ENCODE assay signal across 1 cellular context in genomic region chr6:109008951-109009760, GRCh38.
A peak's percentile ranks its signal among the peaks of the same experiment; 100 is the strongest.
TF ChIP-seq lines count a peak whose summit lies in the region.

No MANE protein-coding gene starts in this region.

TF ChIP-seq in HepG2, 621 proteins besides CTCF, POLR2A, EP300 and RAD21 (continued from another document and continues in another):
- TF ChIP-seq ZNF121 (CRISPR knock-in tag; IDR thresholded peaks at IDR 0.05) (peak; percentile 39; the same call in 1 of the 2 replicates), ZNF430 (CRISPR knock-in tag; IDR thresholded peaks at IDR 0.05) (no peak; the same call in 1 of the 2 replicates), NFYC (CRISPR knock-in tag; IDR thresholded peaks at IDR 0.05) (peak; percentile 87), CREBL2 (CRISPR knock-in tag; IDR thresholded peaks at IDR 0.05; ENCODE audit: borderline replicate concordance) (peak; percentile 45; the same call in 1 of the 2 replicates), NKX3-1 (CRISPR knock-in tag; IDR thresholded peaks at IDR 0.05) (no peak), ZNF780A (CRISPR knock-in tag; IDR thresholded peaks at IDR 0.05) (no peak; the same call in 1 of the 2 replicates), AHR (CRISPR knock-in tag; IDR thresholded peaks at IDR 0.05) (peak; percentile 59; the same call in 1 of the 2 replicates), STAT6 (CRISPR knock-in tag; IDR thresholded peaks at IDR 0.05; ENCODE audit: borderline replicate concordance) (no peak), ZNF770 (CRISPR knock-in tag; IDR thresholded peaks at IDR 0.05) (0 out of 2 replicates have a peak, but pooled peaks have one; percentile 33), RELA (CRISPR knock-in tag; IDR thresholded peaks at IDR 0.05) (no peak), RFXAP (CRISPR knock-in tag; IDR thresholded peaks at IDR 0.05; ENCODE audit: borderline replicate concordance) (no peak; the same call in 1 of the 2 replicates), GMEB2 (CRISPR knock-in tag; IDR thresholded peaks at IDR 0.05; ENCODE audit: low read depth) (no peak), NRL (CRISPR knock-in tag; IDR thresholded peaks at IDR 0.05; ENCODE audit: borderline replicate concordance) (0 out of 2 replicates have a peak, but pooled peaks have one; percentile 21), JDP2 (CRISPR knock-in tag; IDR thresholded peaks at IDR 0.05; ENCODE audit: borderline replicate concordance) (no peak), ZBTB40 (IDR thresholded peaks at IDR 0.05) (no peak), ZBTB40 (CRISPR knock-in tag; IDR thresholded peaks at IDR 0.05) (peak; percentile 67; the same call in 1 of the 2 replicates), ERF (CRISPR knock-in tag; IDR thresholded peaks at IDR 0.05) (no peak), GZF1 (CRISPR knock-in tag; IDR thresholded peaks at IDR 0.05) (no peak), KDM4B (CRISPR knock-in tag; IDR thresholded peaks at IDR 0.05) (no peak), TRIM24 (CRISPR knock-in tag; IDR thresholded peaks at IDR 0.05) (no peak), RFX3 (CRISPR knock-in tag; IDR thresholded peaks at IDR 0.05) (no peak), ZNF136 (CRISPR knock-in tag; IDR thresholded peaks at IDR 0.05; ENCODE audit: low read depth) (no peak; the same call in 1 of the 2 replicates), ZMYM4 (CRISPR knock-in tag; IDR thresholded peaks at IDR 0.05) (peak; percentile 72; the same call in 1 of the 2 replicates), ATM (IDR thresholded peaks at IDR 0.05; ENCODE audit: borderline replicate concordance) (no peak), ZNF678 (CRISPR knock-in tag; IDR thresholded peaks at IDR 0.05) (no peak), ZNF354B (CRISPR knock-in tag; IDR thresholded peaks at IDR 0.05) (no peak), TFDP1 (CRISPR knock-in tag; IDR thresholded peaks at IDR 0.05; ENCODE audit: borderline replicate concordance) (peak; percentile 51; the same call in 1 of the 2 replicates), ZFP36L1 (CRISPR knock-in tag; IDR thresholded peaks at IDR 0.05) (no peak; the same call in 1 of the 2 replicates), NAIF1 (CRISPR knock-in tag; IDR thresholded peaks at IDR 0.05; ENCODE audit: borderline replicate concordance) (no peak), FOXO1 (CRISPR knock-in tag; IDR thresholded peaks at IDR 0.05) (peak; percentile 2; the same call in 1 of the 2 replicates), ZNF7 (CRISPR knock-in tag; IDR thresholded peaks at IDR 0.05) (no peak), ZNF777 (CRISPR knock-in tag; IDR thresholded peaks at IDR 0.05) (peak; percentile 84), FOXM1 (CRISPR knock-in tag; IDR thresholded peaks at IDR 0.05) (no peak), CENPT (CRISPR knock-in tag; IDR thresholded peaks at IDR 0.05; ENCODE audit: low read depth) (peak; percentile 89; the same call in 1 of the 2 replicates), TBX2 (CRISPR knock-in tag; IDR thresholded peaks at IDR 0.05; ENCODE audit: borderline replicate concordance) (no peak; the same call in 1 of the 2 replicates), KLF12 (CRISPR knock-in tag; IDR thresholded peaks at IDR 0.05; ENCODE audit: borderline replicate concordance) (peak; percentile 71; the same call in 1 of the 2 replicates), SOX6 (IDR thresholded peaks at IDR 0.05) (no peak), SOX6 (CRISPR knock-in tag; IDR thresholded peaks at IDR 0.05) (0 out of 2 replicates have a peak, but pooled peaks have one; percentile 7), EHMT2 (IDR thresholded peaks at IDR 0.05; ENCODE audit: borderline replicate concordance, low read depth, low read length) (no peak), TOE1 (CRISPR knock-in tag; IDR thresholded peaks at IDR 0.05) (no peak), TCF7 (IDR thresholded peaks at IDR 0.05; ENCODE audit: low read depth) (no peak), POLR2G (IDR thresholded peaks at IDR 0.05; ENCODE audit: low read depth, low read length) (peak; percentile 77), PRMT3 (CRISPR knock-in tag; IDR thresholded peaks at IDR 0.05; ENCODE audit: borderline replicate concordance, low read depth) (peak; percentile 97), IRF1 (CRISPR knock-in tag; IDR thresholded peaks at IDR 0.05; ENCODE audit: low read depth) (no peak), ADNP (CRISPR knock-in tag; IDR thresholded peaks at IDR 0.05) (no peak), HDAC2 (CRISPR knock-in tag; IDR thresholded peaks at IDR 0.05) (no peak), THAP8 (CRISPR knock-in tag; IDR thresholded peaks at IDR 0.05; ENCODE audit: borderline replicate concordance) (0 out of 2 replicates have a peak, but pooled peaks have one; percentile 53), GPBP1L1 (CRISPR knock-in tag; IDR thresholded peaks at IDR 0.05) (no peak)
